1 cellular context compared by ENCODE assay signal in genomic region chr2:60857025-60857424, GRCh38.
TF ChIP-seq lines count a peak whose summit lies in the region.

No MANE protein-coding gene starts in this region.

TF ChIP-seq in GM12878, 131 proteins besides CTCF, POLR2A, EP300 and RAD21 (continued from another document):
- TF ChIP-seq WRNIP1 (IDR thresholded peaks at IDR 0.05; ENCODE audit: borderline replicate concordance, low read depth, low read length) (no peak), HDAC2 (IDR thresholded peaks at IDR 0.05) (no peak), ATF2 (IDR thresholded peaks at IDR 0.05; ENCODE audit: low read length) (no peak), SPI1 (IDR thresholded peaks at IDR 0.05; ENCODE audit: borderline replicate concordance, insufficient read depth, low read depth, low read length) (peak; percentile 5; the same call in 1 of the 2 replicates), ZBTB33 (IDR thresholded peaks at IDR 0.05) (no peak), TBL1XR1 (IDR thresholded peaks at IDR 0.05; ENCODE audit: low read depth, low read length) (no peak)
